20 cellular contexts compared by ENCODE assay signal in the genomic region with DNA sequence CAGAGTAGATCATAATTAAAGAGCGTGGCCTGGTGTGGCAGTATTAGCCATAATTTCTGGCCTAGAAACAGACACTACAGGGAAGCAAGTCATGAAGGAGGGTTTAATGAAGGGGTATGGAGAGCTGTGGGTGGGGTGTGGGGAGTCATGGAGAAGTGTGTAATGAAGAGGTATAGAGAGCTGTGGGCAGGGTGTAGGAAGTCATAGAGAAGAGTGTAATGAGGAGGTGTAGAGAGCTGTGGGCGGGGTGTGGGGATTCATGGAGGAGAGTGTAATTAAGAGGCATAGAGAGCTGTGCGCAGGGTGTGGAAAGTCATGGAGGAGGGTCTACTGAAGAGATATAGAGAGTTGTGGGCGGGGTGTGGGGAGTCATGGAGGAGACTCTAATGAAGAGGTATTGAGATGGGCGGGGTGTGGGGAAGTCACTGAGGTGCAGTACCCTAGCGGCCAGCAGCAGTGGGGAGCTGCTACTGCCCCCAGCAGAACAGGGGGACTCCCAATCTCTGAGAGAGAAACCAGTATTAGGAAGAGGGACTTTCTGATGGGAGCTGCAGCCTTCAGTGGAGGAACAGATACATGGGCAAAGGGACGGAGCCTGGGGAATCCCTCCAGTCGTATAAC.
DNase-seq lines count a peak whose midpoint lies in the region; ATAC-seq, FAIRE-seq and TF ChIP-seq lines count a peak whose summit lies in the region.
"Had no signal": no experiment of that assay in that cellular context is flagged by ENCODE, and none has a peak within 500 bp of the region (broad histone marks: within the 10 kb centered on the region; RNA-seq: fewer than 3 reads in every experiment).

No MANE protein-coding gene starts in this region.

- TF ChIP-seq CTCF in A549 (IDR thresholded peaks at IDR 0.05) (no peak), HEK293 (tag by site-specific recombination; IDR thresholded peaks at IDR 0.05) (no peak), PC-9 (conservative IDR thresholded peaks at IDR 0.05) (no peak), smooth muscle cell (IDR thresholded peaks at IDR 0.05; ENCODE audit: borderline replicate concordance, insufficient read depth, poor library complexity, severe bottlenecking) (no peak), D721Med (IDR thresholded peaks at IDR 0.05; ENCODE audit: insufficient read depth, missing control alignments) (no peak)

- no peak; a peak in 1 of 6 replicates for ATAC-seq in A549
- ATAC-seq in stimulated activated effector memory CD8-positive, alpha-beta T cell treated with anti-CD3 and anti-CD28 coated beads, Interleukin-12 subunit alpha, Interleukin-12 subunit beta, amount 100 ng/mL, for 72 hours: peak; percentile 11
- ATAC-seq: HCT116 had no signal

- H3K36me3 ChIP-seq in HEK293 (ENCODE audit: control insufficient read depth in 2 of 2, insufficient read depth in 1 of 2, low read length in 2 of 2): no peaks in the 10 kb centered on the region
- no peaks in the 10 kb centered on the region for H3K36me3 ChIP-seq in PC-9 (ENCODE audit: low read depth)
- no peaks in the 10 kb centered on the region for H3K36me3 ChIP-seq in smooth muscle cell (ENCODE audit: low read depth)
- H3K36me3 ChIP-seq: BE2C had no signal

- H3K4me3 ChIP-seq in A549 (no peak overlapping the region), HEK293 (ENCODE audit: low read depth, low read length) (no peak overlapping the region), PC-9 (no peak overlapping the region), smooth muscle cell (no peak overlapping the region)

- H4K20me1 ChIP-seq in PC-9 (ENCODE audit: insufficient read depth) (no peaks in the 10 kb centered on the region), smooth muscle cell (ENCODE audit: low read depth) (no peaks in the 10 kb centered on the region)

- no peaks in the 10 kb centered on the region for H3K4me1 Mint-ChIP-seq in stimulated activated effector memory CD8-positive, alpha-beta T cell treated with anti-CD3 and anti-CD28 coated beads, Interleukin-12 subunit alpha, Interleukin-12 subunit beta, amount 100 ng/mL, for 72 hours
- H3K4me1 Mint-ChIP-seq: CD4-positive, CD25-positive, alpha-beta regulatory T cell; CD8-positive, alpha-beta memory T cell had no signal

- no peaks in the 10 kb centered on the region for H3K36me3 Mint-ChIP-seq in stimulated activated effector memory CD8-positive, alpha-beta T cell treated with anti-CD3 and anti-CD28 coated beads, Interleukin-12 subunit alpha, Interleukin-12 subunit beta, amount 100 ng/mL, for 72 hours
- H3K36me3 Mint-ChIP-seq: CD4-positive, CD25-positive, alpha-beta regulatory T cell; CD8-positive, alpha-beta memory T cell had no signal

- TF ChIP-seq RAD21 in A549 (conservative IDR thresholded peaks at IDR 0.05 in 1 of 2, IDR thresholded peaks at IDR 0.05 in 1 of 2): no peak

- H3K4me1 ChIP-seq in A549 (peaks cover 26% of the 10 kb centered on the region), HEK293 (ENCODE audit: control insufficient read depth, insufficient read depth, low read length) (no peaks in the 10 kb centered on the region), PC-9 (replicated peaks; ENCODE audit: insufficient read depth) (peaks cover 26% of the 10 kb centered on the region), smooth muscle cell (ENCODE audit: low read depth) (no peaks in the 10 kb centered on the region)
- H3K4me1 ChIP-seq: BE2C had no signal

- no TSS peak for BruUV-seq in PC-9 (replicated peaks; lab: Mats Ljungman, UMichigan)

- POLR2A ChIA-PET in A549 (lab: Yijun Ruan, JAX): interaction anchor here (0.5 kb wide), 1 partner anchor 24 kb away, joined by 4 read pairs; no protein-coding TSS in a partner anchor
- POLR2A ChIA-PET in HEK293 (lab: Yijun Ruan, JAX): no interaction called here
- POLR2A ChIA-PET in PC-9 (lab: Charles Lee; ENCODE audit: unreplicated experiment): interaction anchor here (0.8 kb wide), 1 partner anchor 871 kb away, joined by 7 read pairs; no protein-coding TSS in a partner anchor

- H3K9ac ChIP-seq in smooth muscle cell (ENCODE audit: low read depth): no peak overlapping the region

- no peak for FAIRE-seq in A549 (lab: Jason Lieb, UNC)
- no peak for FAIRE-seq in D721Med (lab: Jason Lieb, UNC)
- FAIRE-seq: G401.6, HTR-8/SVneo had no signal

- DNase-seq in A549 (ENCODE audit: low read depth in 1 of 2, low spot score in 1 of 2): no peak
- no peak for DNase-seq in PC-9
- no peak for DNase-seq in stimulated activated effector memory CD8-positive, alpha-beta T cell treated with anti-CD3 and anti-CD28 coated beads, Interleukin-12 subunit alpha, Interleukin-12 subunit beta, amount 100 ng/mL, for 72 hours (ENCODE audit: low spot score in 2 of 2)
- no peak for DNase-seq in smooth muscle cell (lab: John Stamatoyannopoulos, UW; ENCODE audit: unreplicated experiment)
- DNase-seq in D721Med (ENCODE audit: insufficient read length, low spot score): no peak
- no peak for DNase-seq in NCI-H2107 treated with DMSO at 0.1 percent for 48 hours (lab: John Stamatoyannopoulos, UW; ENCODE audit: unreplicated experiment)
- DNase-seq: 8988T; BE2C; C1 segment of cervical spinal cord; CD4-positive, CD25-positive, alpha-beta regulatory T cell; CD8-positive, alpha-beta memory T cell; COR-L47; GOT3; H7; IMR-90; KBM-7 had no signal

- H2AFZ ChIP-seq in PC-9 (no peak overlapping the region), smooth muscle cell (ENCODE audit: low read depth) (no peak overlapping the region)

- peaks cover 13% of the 10 kb centered on the region; the same call in 1 of the 2 replicates for H3F3A ChIP-seq in PC-9 (ENCODE audit: insufficient read depth, low read depth)
- H3F3A ChIP-seq in smooth muscle cell (ENCODE audit: low read depth): no peaks in the 10 kb centered on the region

- WGBS in A549 (ENCODE audit: missing lambda C conversion rate): 86% methylated on average over 8 of the region's 8 CpGs
- 90% methylated on average over 8 of the region's 8 CpGs for WGBS in smooth muscle cell (ENCODE audit: low lambda C conversion rate)

- H3K27ac ChIP-seq in A549 (peak overlapping the region; percentile 34 to 70; a peak in 5 of 6 replicates), HEK293 (ENCODE audit: extremely low read depth, low read depth, low read length) (no peak overlapping the region), PC-9 (peak overlapping the region; percentile 36; the same call in 1 of the 2 replicates), smooth muscle cell (ENCODE audit: low read depth) (no peak overlapping the region)

- no peaks in the 10 kb centered on the region for H3K27me3 ChIP-seq in PC-9 (ENCODE audit: insufficient read depth, low read depth)
- no peaks in the 10 kb centered on the region for H3K27me3 ChIP-seq in smooth muscle cell (ENCODE audit: low read depth)
- H3K27me3 ChIP-seq: BE2C had no signal

- CTCF ChIA-PET in A549 (lab: Yijun Ruan, JAX) (interaction anchor here (0.9 to 2.9 kb wide), 7 partner anchors 12 to 472 kb away, joined by 3 to 15 read pairs (median 4); no protein-coding TSS in a partner anchor), HEK293 (lab: Yijun Ruan, JAX) (no interaction called here), PC-9 (lab: Charles Lee) (interaction anchor here (0.6 kb wide), 1 partner anchor 42 kb away, joined by 3 read pairs; no protein-coding TSS in a partner anchor)

- no peak for TF ChIP-seq EP300 in A549 (IDR thresholded peaks at IDR 0.05)

- H3K27ac Mint-ChIP-seq in stimulated activated effector memory CD8-positive, alpha-beta T cell treated with anti-CD3 and anti-CD28 coated beads, Interleukin-12 subunit alpha, Interleukin-12 subunit beta, amount 100 ng/mL, for 72 hours: no peak overlapping the region
- H3K27ac Mint-ChIP-seq: CD4-positive, CD25-positive, alpha-beta regulatory T cell; CD8-positive, alpha-beta memory T cell had no signal

- H3K9me3 ChIP-seq in A549 (no peaks in the 10 kb centered on the region), HEK293 (ENCODE audit: control insufficient read depth, insufficient read depth, low read depth, low read length) (no peaks in the 10 kb centered on the region), PC-9 (ENCODE audit: insufficient read depth, low read depth) (no peaks in the 10 kb centered on the region), smooth muscle cell (replicated peaks; ENCODE audit: low read depth) (no peaks in the 10 kb centered on the region)
- H3K9me3 ChIP-seq: BE2C had no signal

- peaks cover 7% of the 10 kb centered on the region for H3K9me3 Mint-ChIP-seq in stimulated activated effector memory CD8-positive, alpha-beta T cell treated with anti-CD3 and anti-CD28 coated beads, Interleukin-12 subunit alpha, Interleukin-12 subunit beta, amount 100 ng/mL, for 72 hours

- no peak overlapping the region for H3K4me2 ChIP-seq in A549
- H3K4me2 ChIP-seq in PC-9: no peak overlapping the region
- no peak overlapping the region for H3K4me2 ChIP-seq in smooth muscle cell

- no peaks in the 10 kb centered on the region for H3K9me2 ChIP-seq in PC-9 (ENCODE audit: insufficient read depth)

- H3K79me2 ChIP-seq in PC-9 (ENCODE audit: low read depth): no peaks in the 10 kb centered on the region
- no peaks in the 10 kb centered on the region for H3K79me2 ChIP-seq in smooth muscle cell (ENCODE audit: low read depth)

- no peak for TF ChIP-seq POLR2A in A549 (IDR thresholded peaks at IDR 0.05; ENCODE audit: low read length)

- H3K4me3 Mint-ChIP-seq in stimulated activated effector memory CD8-positive, alpha-beta T cell treated with anti-CD3 and anti-CD28 coated beads, Interleukin-12 subunit alpha, Interleukin-12 subunit beta, amount 100 ng/mL, for 72 hours: no peak overlapping the region
- H3K4me3 Mint-ChIP-seq: CD4-positive, CD25-positive, alpha-beta regulatory T cell; CD8-positive, alpha-beta memory T cell had no signal

- intact Hi-C loops in PC-9 (cut with micrococcal nuclease; ENCODE audit: unreplicated experiment): loop anchor here (10.0 kb wide), 1 partner anchor 245 kb away; no protein-coding TSS in a partner anchor

TF ChIP-seq in A549, 52 proteins besides CTCF, POLR2A, EP300 and RAD21 (continues in another document):
- TF ChIP-seq SMC3 (IDR thresholded peaks at IDR 0.05): no peak
- TF ChIP-seq MYC (IDR thresholded peaks at IDR 0.05; ENCODE audit: borderline replicate concordance, low read length): no peak
- TF ChIP-seq CHD2 (IDR thresholded peaks at IDR 0.05; ENCODE audit: low read length, partially characterized antibody): no peak
- no peak for TF ChIP-seq JUNB (IDR thresholded peaks at IDR 0.05)
- TF ChIP-seq FOXS1 (CRISPR knock-in tag; IDR thresholded peaks at IDR 0.05): no peak

TF ChIP-seq in HEK293, 187 proteins besides CTCF, POLR2A, EP300 and RAD21:
- TF ChIP-seq ZNF341 (tag by site-specific recombination; IDR thresholded peaks at IDR 0.05; ENCODE audit: low read depth) (no peak), ZFHX2 (tag by site-specific recombination; conservative IDR thresholded peaks at IDR 0.05) (peak; percentile 97), SP7 (tag by site-specific recombination; IDR thresholded peaks at IDR 0.05) (peak; percentile 80), EGR2 (tag by site-specific recombination; IDR thresholded peaks at IDR 0.05; ENCODE audit: low read depth) (peak; percentile 99)

Comparison
In these comparisons a context has a peak if more than half of its experiments do, and no peak if none do; other contexts are left out.
1. H3K27ac ChIP-seq: peak in A549 (2 of 2) and PC-9 (single experiment); none in HEK293 (single experiment) and smooth muscle cell (single experiment).